In the genomic region with DNA sequence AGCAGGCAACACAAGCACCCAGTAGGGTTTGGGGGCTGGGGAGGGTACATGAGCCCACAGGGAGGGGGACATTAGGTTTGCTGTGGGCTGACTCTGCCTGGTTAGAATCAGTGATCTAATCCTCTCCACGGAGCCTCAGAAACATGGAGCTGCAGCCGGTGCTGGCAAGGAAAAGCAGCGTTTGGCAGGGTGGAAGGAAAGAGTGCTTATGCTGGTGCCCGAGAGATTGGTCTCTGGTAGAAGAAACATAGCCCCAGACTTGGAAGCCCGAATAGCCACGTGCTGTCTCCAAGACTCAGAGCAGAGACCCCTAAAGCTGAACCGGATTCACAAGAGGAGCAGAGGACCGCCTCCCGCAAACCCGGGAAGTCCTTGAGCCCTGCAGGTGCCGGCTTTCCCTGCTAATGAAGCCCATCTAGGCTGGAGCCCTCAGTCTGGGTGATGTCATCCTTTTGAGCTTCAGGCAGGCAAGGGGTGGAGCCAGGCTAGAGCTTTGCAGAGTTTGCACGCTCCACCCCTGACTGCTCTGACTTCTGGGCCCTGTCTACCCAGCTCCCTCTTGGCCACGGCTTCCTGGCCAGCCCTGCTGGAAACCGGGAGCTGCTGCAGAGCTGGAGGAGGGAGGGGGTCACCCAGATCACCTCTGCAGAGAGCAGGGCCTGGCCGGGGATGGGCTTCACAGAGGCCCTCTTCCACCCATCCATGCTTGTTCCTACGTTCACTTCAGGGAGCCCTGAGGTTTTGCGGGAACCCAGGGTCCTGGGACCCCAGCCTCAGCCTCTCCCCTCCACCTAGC, we compare ENCODE assay signal across 9 cellular contexts. TPM values are rescaled to one million over a fixed set of nuclear protein-coding genes. Genes with fewer than 3 reads are reported as not detected.
A peak's percentile ranks its signal among the peaks of the same experiment; 100 is the strongest.
DNase-seq lines count a peak whose midpoint lies in the region; ATAC-seq, FAIRE-seq and TF ChIP-seq lines count a peak whose summit lies in the region.
"Had no signal": no experiment of that assay in that cellular context is flagged by ENCODE, and none has a peak within 500 bp of the region (broad histone marks: within the 10 kb centered on the region; RNA-seq: fewer than 3 reads in every experiment).

No MANE protein-coding gene starts in this region.

- ATAC-seq in GM18505 (IDR thresholded peaks at IDR 0.05; ENCODE audit: unreplicated experiment) (peak; percentile 84), HG03135 (IDR thresholded peaks at IDR 0.05; ENCODE audit: unreplicated experiment) (peak; percentile 56), HepG2 (peak; percentile 86)

- intact Hi-C loops in HepG2 (cut with micrococcal nuclease; ENCODE audit: unreplicated experiment): no loop called here

- H3K27me3 ChIP-seq in HepG2 (ENCODE audit: control insufficient read depth in 1 of 2, insufficient read depth in 2 of 2, low read length in 2 of 2): peaks cover 9 to 74% of the 10 kb centered on the region in 2 experiments; a peak in 4 of 5 replicates

- TF ChIP-seq RAD21 in HepG2 (CRISPR knock-in tag; IDR thresholded peaks at IDR 0.05): no peak

- POLR2A ChIA-PET in HepG2 (lab: Yijun Ruan, JAX): no interaction called here

- no peaks in the 10 kb centered on the region for H3K4me1 ChIP-seq in HepG2 (ENCODE audit: insufficient read depth, low read length)

- H3K36me3 ChIP-seq in HepG2 (replicated peaks in 1 of 2; ENCODE audit: control insufficient read depth in 1 of 2, insufficient read depth in 2 of 2, low read length in 2 of 2): no peaks in the 10 kb centered on the region

- FAIRE-seq in HepG2 (lab: Jason Lieb, UNC): no peak
- FAIRE-seq: islet of Langerhans had no signal

- TF ChIP-seq CTCF in HepG2 (CRISPR knock-in tag; IDR thresholded peaks at IDR 0.05): no peak

- BruUV-seq in HepG2 (replicated peaks; lab: Mats Ljungman, UMichigan): no TSS peak

- CTCF ChIA-PET in HepG2 (lab: Yijun Ruan, JAX; ENCODE audit: low intra/inter-chr PET ratio, low total read pairs): no interaction called here

- TF ChIP-seq EP300 in HepG2 (IDR thresholded peaks at IDR 0.05; ENCODE audit: low read depth in 2 of 2, low read length in 2 of 2): no peak
- TF ChIP-seq EP300 in HepG2 (CRISPR knock-in tag; IDR thresholded peaks at IDR 0.05; ENCODE audit: borderline replicate concordance): no peak

- no peak overlapping the region for H2AFZ ChIP-seq in HepG2 (ENCODE audit: low read length)

- H3K9me3 ChIP-seq in HepG2 (ENCODE audit: low read length): no peaks in the 10 kb centered on the region

- H4K20me1 ChIP-seq in HepG2 (ENCODE audit: insufficient read depth, low read length): no peaks in the 10 kb centered on the region

- H3K27ac ChIP-seq in HepG2 (ENCODE audit: extremely low read length, insufficient read depth, low read length): no peak overlapping the region

- WGBS in HepG2 (ENCODE audit: low lambda C conversion rate): 20% methylated on average over 11 of the region's 17 CpGs

- H3K4me3 ChIP-seq in HepG2 (replicated peaks in 1 of 3; ENCODE audit: insufficient read depth in 1 of 3, low read depth in 2 of 3, low read length in 3 of 3): no peak overlapping the region

- no peak for TF ChIP-seq POLR2A in GM18505 (IDR thresholded peaks at IDR 0.05; ENCODE audit: borderline replicate concordance, extremely low read depth, insufficient read depth, insufficient read length)
- TF ChIP-seq POLR2A in HepG2 (IDR thresholded peaks at IDR 0.05; ENCODE audit: insufficient read depth in 1 of 2, low read depth in 2 of 2, low read length in 2 of 2): no peak

- no peaks in the 10 kb centered on the region for H3K79me2 ChIP-seq in HepG2 (ENCODE audit: insufficient read depth, low read length)

- peak; percentile 96 for DNase-seq in NCI-H345 (lab: John Stamatoyannopoulos, UW)
- peak; percentile 67 to 77 for DNase-seq in activated CD4-positive, alpha-beta T cell treated with anti-CD3 and anti-CD28 coated beads, Interleukin-2, amount 50 U/mL, for 48 hours
- peak; percentile 87 for DNase-seq in ecto neural progenitor cell (ENCODE audit: low spot score)
- peak; percentile 45 for DNase-seq in HepG2 (ENCODE audit: low spot score)
- DNase-seq in stimulated activated CD4-positive, alpha-beta T cell treated with anti-CD3 and anti-CD28 coated beads, Interleukin-2, amount 100 ng/mL, for 24 hours: peak; percentile 65 to 68
- DNase-seq in SKM-1 treated with dmso at 0.1 percent for 144 hours (lab: John Stamatoyannopoulos, UW; ENCODE audit: unreplicated experiment): no peak

- H3K4me2 ChIP-seq in HepG2 (ENCODE audit: low read depth, low read length): no peak overlapping the region

- no peak overlapping the region for H3K9ac ChIP-seq in HepG2 (ENCODE audit: insufficient read depth, low read depth, low read length)

- in situ Hi-C loops in HepG2 (cut with HindIII; ENCODE audit: extremely low pct_ligation_motif_present, low pct_unique_long_range_greater_than_20kb): no loop called here

TF ChIP-seq in HepG2, 621 proteins besides CTCF, POLR2A, EP300 and RAD21 (continues in another document):
- TF ChIP-seq, protein P1, sequence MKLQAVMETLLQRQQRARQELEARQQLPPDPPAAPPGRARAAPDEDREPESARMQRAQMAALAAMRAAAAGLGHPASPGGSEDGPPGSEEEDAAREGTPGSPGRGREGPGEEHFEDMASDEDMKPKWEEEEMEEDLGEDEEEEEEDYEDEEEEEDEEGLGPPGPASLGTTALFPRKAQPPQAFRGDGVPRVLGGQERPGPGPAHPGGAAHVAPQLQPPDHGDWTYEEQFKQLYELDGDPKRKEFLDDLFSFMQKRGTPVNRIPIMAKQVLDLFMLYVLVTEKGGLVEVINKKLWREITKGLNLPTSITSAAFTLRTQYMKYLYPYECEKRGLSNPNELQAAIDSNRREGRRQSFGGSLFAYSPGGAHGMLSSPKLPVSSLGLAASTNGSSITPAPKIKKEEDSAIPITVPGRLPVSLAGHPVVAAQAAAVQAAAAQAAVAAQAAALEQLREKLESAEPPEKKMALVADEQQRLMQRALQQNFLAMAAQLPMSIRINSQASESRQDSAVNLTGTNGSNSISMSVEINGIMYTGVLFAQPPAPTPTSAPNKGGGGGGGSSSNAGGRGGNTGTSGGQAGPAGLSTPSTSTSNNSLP (IDR thresholded peaks at IDR 0.05; ENCODE audit: low read depth, low read length): no peak
- TF ChIP-seq POLR2AphosphoS2 (IDR thresholded peaks at IDR 0.05; ENCODE audit: low read depth, low read length) (no peak), CEBPB (IDR thresholded peaks at IDR 0.05; ENCODE audit: borderline replicate concordance, low read depth, low read length) (no peak), MLLT10 (CRISPR knock-in tag; IDR thresholded peaks at IDR 0.05) (no peak), SUZ12 (IDR thresholded peaks at IDR 0.05; ENCODE audit: low read depth, low read length) (no peak), ZSCAN20 (CRISPR knock-in tag; IDR thresholded peaks at IDR 0.05; ENCODE audit: borderline replicate concordance) (no peak), NCOA2 (CRISPR knock-in tag; IDR thresholded peaks at IDR 0.05) (no peak), ARHGAP35 (CRISPR knock-in tag; IDR thresholded peaks at IDR 0.05; ENCODE audit: borderline replicate concordance) (no peak), KMT2B (CRISPR knock-in tag; IDR thresholded peaks at IDR 0.05) (no peak), THYN1 (CRISPR knock-in tag; IDR thresholded peaks at IDR 0.05; ENCODE audit: borderline replicate concordance, low read depth) (no peak), ZMYM2 (CRISPR knock-in tag; IDR thresholded peaks at IDR 0.05) (no peak)
- TF ChIP-seq, protein P2, sequence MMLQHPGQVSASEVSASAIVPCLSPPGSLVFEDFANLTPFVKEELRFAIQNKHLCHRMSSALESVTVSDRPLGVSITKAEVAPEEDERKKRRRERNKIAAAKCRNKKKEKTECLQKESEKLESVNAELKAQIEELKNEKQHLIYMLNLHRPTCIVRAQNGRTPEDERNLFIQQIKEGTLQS (CRISPR knock-in tag; IDR thresholded peaks at IDR 0.05): 0 out of 2 replicates have a peak, but pooled peaks have one; percentile 35
- TF ChIP-seq, protein P3, sequence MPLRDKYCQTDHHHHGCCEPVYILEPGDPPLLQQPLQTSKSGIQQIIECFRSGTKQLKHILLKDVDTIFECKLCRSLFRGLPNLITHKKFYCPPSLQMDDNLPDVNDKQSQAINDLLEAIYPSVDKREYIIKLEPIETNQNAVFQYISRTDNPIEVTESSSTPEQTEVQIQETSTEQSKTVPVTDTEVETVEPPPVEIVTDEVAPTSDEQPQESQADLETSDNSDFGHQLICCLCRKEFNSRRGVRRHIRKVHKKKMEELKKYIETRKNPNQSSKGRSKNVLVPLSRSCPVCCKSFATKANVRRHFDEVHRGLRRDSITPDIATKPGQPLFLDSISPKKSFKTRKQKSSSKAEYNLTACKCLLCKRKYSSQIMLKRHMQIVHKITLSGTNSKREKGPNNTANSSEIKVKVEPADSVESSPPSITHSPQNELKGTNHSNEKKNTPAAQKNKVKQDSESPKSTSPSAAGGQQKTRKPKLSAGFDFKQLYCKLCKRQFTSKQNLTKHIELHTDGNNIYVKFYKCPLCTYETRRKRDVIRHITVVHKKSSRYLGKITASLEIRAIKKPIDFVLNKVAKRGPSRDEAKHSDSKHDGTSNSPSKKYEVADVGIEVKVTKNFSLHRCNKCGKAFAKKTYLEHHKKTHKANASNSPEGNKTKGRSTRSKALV (CRISPR knock-in tag; IDR thresholded peaks at IDR 0.05): no peak

RNA-seq across cellular contexts. Expression of a gene that starts 35.0 kb away (rescaled TPM):
- 2.0 and 2.8 TPM in 2 replicates for total RNA-seq in HepG2 (2016; rRNA removed; fragmentation: Illumina TruSeq; extraction: Trizol)
- 0.20 and 0.26 TPM in 2 replicates for total RNA-seq in HepG2 (2016; cell fraction: cytosol; rRNA removed; fragmentation: Illumina TruSeq; extraction: Trizol; ENCODE audit: low read depth)
- 1.3 and 2.8 TPM in 2 replicates for total RNA-seq in HepG2 (2016; cell fraction: insoluble cytoplasmic fraction; rRNA removed; fragmentation: Illumina TruSeq; extraction: Trizol)
- total RNA-seq in HepG2 (2016; cell fraction: membrane; rRNA removed; fragmentation: Illumina TruSeq; extraction: Trizol): 0.87 and 0.96 TPM in 2 replicates
- 2.9 and 3.8 TPM in 2 replicates for total RNA-seq in HepG2 (2016; cell fraction: nucleus; rRNA removed; fragmentation: Illumina TruSeq; extraction: Trizol)
- 0.71 and 0.98 TPM in 2 replicates for polyA plus RNA-seq in HepG2 (2011; rRNA removed)
- polyA plus RNA-seq in HepG2 (2011; cell fraction: cytosol; rRNA removed): 0.83 and 1.1 TPM in 2 replicates
- 1.2 and 1.7 TPM in 2 replicates for polyA plus RNA-seq in HepG2 (2011; cell fraction: nucleus; rRNA removed)
- 0.97 and 1.0 TPM in 2 replicates for polyA plus RNA-seq in HepG2 (2012)
- 0.15 TPM in 2 replicates for polyA plus RNA-seq in HepG2 (2016; cell fraction: cytosol; fragmentation: Illumina TruSeq; extraction: Trizol; ENCODE audit: low read depth)
- 1.6 and 1.7 TPM in 2 replicates for polyA plus RNA-seq in HepG2 (2016; cell fraction: insoluble cytoplasmic fraction; fragmentation: Illumina TruSeq; extraction: Trizol; ENCODE audit: low read depth)
- 0.31 and 0.49 TPM in 2 replicates for polyA plus RNA-seq in HepG2 (2016; cell fraction: membrane; fragmentation: Illumina TruSeq; extraction: Trizol; ENCODE audit: low read depth)
- 5.8 and 6.6 TPM in 2 replicates for polyA plus RNA-seq in HepG2 (2016; cell fraction: nucleus; fragmentation: Illumina TruSeq; extraction: Trizol; ENCODE audit: insufficient read depth, low read depth)
- polyA minus RNA-seq in HepG2 (2011; rRNA and poly(A)+ RNA removed; ENCODE audit: low replicate concordance): 1.6 TPM in 1 of 2 replicates, not detected in the other
- 1.1 and 1.2 TPM in 2 replicates for polyA minus RNA-seq in HepG2 (2011; cell fraction: cytosol; rRNA and poly(A)+ RNA removed)
- 0.37 and 0.39 TPM in 2 replicates for polyA minus RNA-seq in HepG2 (2011; cell fraction: nucleus; rRNA and poly(A)+ RNA removed)
